ENCODE assay signal across 34 cellular contexts in the genomic region with DNA sequence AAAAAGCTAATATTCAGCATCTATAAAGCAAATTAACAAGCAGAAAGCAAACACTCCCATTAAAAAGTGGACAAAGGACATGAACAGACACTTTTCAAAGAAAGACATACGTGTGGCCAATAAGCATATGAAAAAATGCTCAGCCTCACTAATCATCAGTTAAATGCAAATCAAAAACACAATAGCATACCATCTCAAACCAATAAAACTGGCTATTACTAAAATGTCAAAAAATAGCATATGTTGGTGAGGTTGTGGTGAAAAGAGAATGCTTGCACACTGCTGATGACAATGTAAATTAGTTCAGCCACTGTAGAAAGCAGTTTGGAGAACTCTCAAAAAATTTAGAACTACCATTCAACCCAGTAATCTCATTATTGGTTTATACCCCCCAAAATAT.
"Had no signal": no experiment of that assay in that cellular context is flagged by ENCODE, and none has a peak within 500 bp of the region (broad histone marks: within the 10 kb centered on the region; RNA-seq: fewer than 3 reads in every experiment).

No MANE protein-coding gene starts in this region.

- DNase-seq: Karpas-422, Kasumi-1, MG63, MM.1S, MV-4-11, NCI-H1048, NCI-H1092, NCI-H1092 treated with DMSO at 0.1 percent for 48 hours, NCI-H1105, NCI-H1105 treated with DMSO at 0.1 percent for 48 hours, NCI-H1417, NCI-H1417 treated with DMSO at 0.1 percent for 48 hours, NCI-H1436, NCI-H1436 treated with DMSO at 0.1 percent for 48 hours, NCI-H146, NCI-H1694, NCI-H1694 treated with DMSO at 0.1 percent for 48 hours, NCI-H187, NCI-H187 treated with DMSO at 0.1 percent for 48 hours, NCI-H2029, NCI-H2029 treated with DMSO at 0.1 percent for 48 hours, NCI-H2081, NCI-H2081 treated with DMSO at 0.1 percent for 48 hours, NCI-H2107, NCI-H2171, NCI-H2171 treated with DMSO at 0.1 percent for 48 hours, NCI-H2227 treated with DMSO at 0.1 percent for 48 hours, NCI-H226, NCI-H345, NCI-H446, NCI-H446 treated with DMSO at 0.1 percent for 48 hours, NCI-H510A, NCI-H510A treated with DMSO at 0.1 percent for 48 hours, NCI-H524 had no signal

- H3K4me3 ChIP-seq: MG63 had no signal

- H3K27me3 ChIP-seq: MG63 had no signal

- H3K9me3 ChIP-seq: MG63 had no signal

- H3K36me3 ChIP-seq: MG63 had no signal
